In genomic region chr6:5004373-5005037, GRCh38 we compare ENCODE assay signal across 8 cellular contexts. TPM values are rescaled to one million over a fixed set of nuclear protein-coding genes. Genes with fewer than 3 reads are reported as not detected.
A peak's percentile ranks its signal among the peaks of the same experiment; 100 is the strongest.
DNase-seq lines count a peak whose midpoint lies in the region; ATAC-seq and TF ChIP-seq lines count a peak whose summit lies in the region.

No MANE protein-coding gene starts in this region.

- no peak for ATAC-seq in omental fat pad (ENCODE audit: low FRiP score)

- H3K27me3 ChIP-seq in Loucy (ENCODE audit: insufficient read depth, low read length, poor library complexity, severe bottlenecking) (no peaks in the 10 kb centered on the region), neural cell (ENCODE audit: insufficient read depth, low read depth, low read length) (no peaks in the 10 kb centered on the region)

- H4K20me1 ChIP-seq in Loucy (ENCODE audit: insufficient read depth, low read length, poor library complexity, severe bottlenecking) (no peaks in the 10 kb centered on the region), neural cell (ENCODE audit: insufficient read depth) (no peaks in the 10 kb centered on the region)

- no peak for TF ChIP-seq EP300 in neural cell (conservative IDR thresholded peaks at IDR 0.05; ENCODE audit: poor library complexity, severe bottlenecking)

- H3K9ac ChIP-seq in ES-I3 (ENCODE audit: low read depth, low read length), result peak overlapping the region; percentile 92
- peak overlapping the region; percentile 90 for H3K9ac ChIP-seq in Loucy (ENCODE audit: low read depth, low read length, poor library complexity, severe bottlenecking)
- peak overlapping the region; percentile 31 for H3K9ac ChIP-seq in neural cell (ENCODE audit: low read length)

- H3K36me3 ChIP-seq in ES-I3 (ENCODE audit: insufficient read depth, low read length) (no peaks in the 10 kb centered on the region; the same call in 1 of the 2 replicates), Loucy (ENCODE audit: insufficient read depth, low read length) (peaks cover 9% of the 10 kb centered on the region; the same call in 1 of the 2 replicates), neural cell (ENCODE audit: insufficient read depth, low read length) (no peaks in the 10 kb centered on the region)

- H3F3A ChIP-seq in Loucy (ENCODE audit: low read depth), result no peaks in the 10 kb centered on the region
- no peaks in the 10 kb centered on the region for H3F3A ChIP-seq in neural cell (ENCODE audit: insufficient read depth, low read length, poor library complexity, severe bottlenecking)

- no peak for TF ChIP-seq CTCF in Loucy (conservative IDR thresholded peaks at IDR 0.05; ENCODE audit: low read length)
- TF ChIP-seq CTCF in neural cell (IDR thresholded peaks at IDR 0.05; ENCODE audit: poor library complexity, severe bottlenecking), result no peak
- no peak for TF ChIP-seq CTCF in omental fat pad (IDR thresholded peaks at IDR 0.05)

- H3K4me3 ChIP-seq in Loucy (ENCODE audit: low read length, poor library complexity, severe bottlenecking) (peak overlapping the region; percentile 89), neural cell (ENCODE audit: low read length) (peak overlapping the region; percentile 80)

- H3K27ac ChIP-seq in cingulate gyrus (ENCODE audit: low read depth, low read length), result peak overlapping the region; percentile 91
- no peak overlapping the region for H3K27ac ChIP-seq in neural cell (ENCODE audit: low read length)

- TF ChIP-seq RAD21 in neural cell (conservative IDR thresholded peaks at IDR 0.05), result no peak

- H2AFZ ChIP-seq in Loucy (ENCODE audit: low read length) (peak overlapping the region; percentile 99), neural cell (ENCODE audit: low read depth, low read length) (peak overlapping the region; percentile 24)

- peak overlapping the region; percentile 97 for H3K4me2 ChIP-seq in Loucy (ENCODE audit: low read depth, low read length, poor library complexity, severe bottlenecking)
- peak overlapping the region; percentile 52 for H3K4me2 ChIP-seq in neural cell (ENCODE audit: low read length)

- H3K9me2 ChIP-seq in Loucy (replicated peaks; ENCODE audit: low read depth, low read length) (no peaks in the 10 kb centered on the region), neural cell (ENCODE audit: insufficient read depth, low read length) (no peaks in the 10 kb centered on the region)

- no peaks in the 10 kb centered on the region for H3K79me2 ChIP-seq in Loucy (ENCODE audit: insufficient read depth, low read length)
- H3K79me2 ChIP-seq in neural cell (replicated peaks; ENCODE audit: insufficient read depth, low read length), result no peaks in the 10 kb centered on the region

- DNase-seq in dermis blood vessel endothelial cell, result no peak
- no peak for DNase-seq in omental fat pad (ENCODE audit: low spot score)
- DNase-seq in mucosa of gallbladder (ENCODE audit: low spot score), result no peak
- DNase-seq in NCI-H2107 treated with DMSO at 0.1 percent for 48 hours (lab: John Stamatoyannopoulos, UW; ENCODE audit: unreplicated experiment), result no peak

- H3K4me1 ChIP-seq in ES-I3 (ENCODE audit: insufficient read depth, low read length), result no peaks in the 10 kb centered on the region; the same call in 1 of the 2 replicates
- H3K4me1 ChIP-seq in Loucy (ENCODE audit: insufficient read depth, low read length, poor library complexity, severe bottlenecking), result peaks cover 14% of the 10 kb centered on the region

- H3K9me3 ChIP-seq in ES-I3 (ENCODE audit: control insufficient read depth, insufficient read depth, low read length) (0 out of 2 replicates have a peak, but pooled peaks cover 3% of the 10 kb centered on the region), Loucy (ENCODE audit: insufficient read depth, low read depth, low read length) (no peaks in the 10 kb centered on the region), neural cell (ENCODE audit: low read length) (no peaks in the 10 kb centered on the region)

TF ChIP-seq in neural cell, 6 proteins besides CTCF, POLR2A, EP300 and RAD21:
- TF ChIP-seq SMC3 (conservative IDR thresholded peaks at IDR 0.05; ENCODE audit: poor library complexity) (no peak), EZH2 (IDR thresholded peaks at IDR 0.05; ENCODE audit: borderline replicate concordance, insufficient read depth, low read length, poor library complexity, severe bottlenecking) (no peak), MXI1 (conservative IDR thresholded peaks at IDR 0.05; ENCODE audit: poor library complexity, severe bottlenecking) (no peak), TAF1 (IDR thresholded peaks at IDR 0.05; ENCODE audit: low read depth) (no peak), POLR2AphosphoS5 (IDR thresholded peaks at IDR 0.05) (no peak)
- TF ChIP-seq, protein P1, sequence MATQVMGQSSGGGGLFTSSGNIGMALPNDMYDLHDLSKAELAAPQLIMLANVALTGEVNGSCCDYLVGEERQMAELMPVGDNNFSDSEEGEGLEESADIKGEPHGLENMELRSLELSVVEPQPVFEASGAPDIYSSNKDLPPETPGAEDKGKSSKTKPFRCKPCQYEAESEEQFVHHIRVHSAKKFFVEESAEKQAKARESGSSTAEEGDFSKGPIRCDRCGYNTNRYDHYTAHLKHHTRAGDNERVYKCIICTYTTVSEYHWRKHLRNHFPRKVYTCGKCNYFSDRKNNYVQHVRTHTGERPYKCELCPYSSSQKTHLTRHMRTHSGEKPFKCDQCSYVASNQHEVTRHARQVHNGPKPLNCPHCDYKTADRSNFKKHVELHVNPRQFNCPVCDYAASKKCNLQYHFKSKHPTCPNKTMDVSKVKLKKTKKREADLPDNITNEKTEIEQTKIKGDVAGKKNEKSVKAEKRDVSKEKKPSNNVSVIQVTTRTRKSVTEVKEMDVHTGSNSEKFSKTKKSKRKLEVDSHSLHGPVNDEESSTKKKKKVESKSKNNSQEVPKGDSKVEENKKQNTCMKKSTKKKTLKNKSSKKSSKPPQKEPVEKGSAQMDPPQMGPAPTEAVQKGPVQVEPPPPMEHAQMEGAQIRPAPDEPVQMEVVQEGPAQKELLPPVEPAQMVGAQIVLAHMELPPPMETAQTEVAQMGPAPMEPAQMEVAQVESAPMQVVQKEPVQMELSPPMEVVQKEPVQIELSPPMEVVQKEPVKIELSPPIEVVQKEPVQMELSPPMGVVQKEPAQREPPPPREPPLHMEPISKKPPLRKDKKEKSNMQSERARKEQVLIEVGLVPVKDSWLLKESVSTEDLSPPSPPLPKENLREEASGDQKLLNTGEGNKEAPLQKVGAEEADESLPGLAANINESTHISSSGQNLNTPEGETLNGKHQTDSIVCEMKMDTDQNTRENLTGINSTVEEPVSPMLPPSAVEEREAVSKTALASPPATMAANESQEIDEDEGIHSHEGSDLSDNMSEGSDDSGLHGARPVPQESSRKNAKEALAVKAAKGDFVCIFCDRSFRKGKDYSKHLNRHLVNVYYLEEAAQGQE (IDR thresholded peaks at IDR 0.05; ENCODE audit: borderline replicate concordance), result no peak

RNA-seq across cellular contexts. Expression of gene RPP40, which starts 0.7 kb away (rescaled TPM):
- 16.2 and 26.8 TPM in 2 replicates for polyA plus RNA-seq in neural cell
- polyA minus RNA-seq in neural cell, result 4.2 and 4.9 TPM in 2 replicates
- total RNA-seq in dermis blood vessel endothelial cell (13.4 and 15.0 TPM in 2 replicates), omental fat pad (10 to 100 TPM in 2 of 4 donors, 1 to 10 TPM in 2; 6.0 to 22.5 (median 10.1) TPM), mucosa of gallbladder (3.2 TPM)

Comparison
In these comparisons a context has a peak if more than half of its experiments do, and no peak if none do; other contexts are left out.
1. H3K9ac ChIP-seq: peak in every context shown above with its lines; median percentile 92 in ES-I3; 90 in Loucy; 31 in neural cell.